Comparison of ENCODE assay signal across 9 cellular contexts in the genomic region with DNA sequence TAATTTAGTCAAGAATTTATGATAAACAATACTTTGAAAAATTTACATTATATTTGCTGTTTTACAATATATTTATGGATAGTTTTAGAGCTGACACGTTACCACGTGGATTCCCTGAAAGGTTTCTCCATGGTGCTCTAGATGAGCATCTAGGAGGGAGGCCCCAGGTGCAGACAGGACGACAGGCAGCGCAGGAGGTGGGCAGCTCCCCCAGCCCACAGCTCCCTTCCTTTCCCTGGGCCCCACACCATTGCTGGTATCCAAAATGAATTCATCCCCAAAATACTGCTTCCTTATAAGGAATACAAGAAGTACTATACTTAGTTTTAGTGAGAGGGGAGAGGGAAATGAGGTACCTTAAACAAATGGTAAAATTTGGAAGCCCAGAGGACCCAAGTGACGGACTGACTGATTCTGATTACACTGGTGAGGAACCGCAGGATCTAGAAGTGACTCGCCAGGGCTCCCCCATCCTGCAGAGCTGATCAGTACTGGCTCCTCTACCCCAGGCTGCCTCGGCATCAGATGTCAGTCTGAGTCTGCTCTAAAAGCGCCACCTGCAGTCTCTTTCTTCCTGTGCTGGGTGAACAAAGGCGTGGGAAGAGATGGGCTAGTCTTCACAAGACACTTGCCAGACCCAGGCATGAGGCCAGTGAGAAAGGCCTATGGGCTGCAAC.
A peak's percentile ranks its signal among the peaks of the same experiment; 100 is the strongest.
DNase-seq lines count a peak whose midpoint lies in the region; ATAC-seq and TF ChIP-seq lines count a peak whose summit lies in the region.
"Had no signal": no experiment of that assay in that cellular context is flagged by ENCODE, and none has a peak within 500 bp of the region (broad histone marks: within the 10 kb centered on the region; RNA-seq: fewer than 3 reads in every experiment).

No MANE protein-coding gene starts in this region.

- peak; percentile 20 for TF ChIP-seq CTCF in AG04449 (IDR thresholded peaks at IDR 0.05; ENCODE audit: insufficient read depth, low read length, missing control alignments)

- DNase-seq in AG04449 (ENCODE audit: low read depth, low spot score) (no peak), NCI-H446 treated with DMSO at 0.1 percent for 48 hours (lab: John Stamatoyannopoulos, UW) (peak; percentile 9), fibroblast of peridontal ligament (ENCODE audit: extremely low read depth) (peak; percentile 61), kidney tubule cell (ENCODE audit: low spot score) (no peak)
- peak; percentile 25 to 27 for DNase-seq in activated CD8-positive, alpha-beta memory T cell treated with anti-CD3 and anti-CD28 coated beads for 1 hour (ENCODE audit: extremely low read depth in 1 of 2, low read depth in 1 of 2)
- peak; percentile 62 to 66 for DNase-seq in stimulated activated CD4-positive, alpha-beta T cell treated with anti-CD3 and anti-CD28 coated beads, Interleukin-2, amount 100 ng/mL, for 24 hours
- DNase-seq: psoas muscle had no signal

- POLR2A ChIA-PET in AG04449 (lab: Yijun Ruan, JAX), result interaction anchor here (0.7 kb wide), 1 partner anchor 43 kb away, joined by 4 read pairs; no protein-coding TSS in a partner anchor

- peak; percentile 94 for ATAC-seq in GM18909 (IDR thresholded peaks at IDR 0.05; ENCODE audit: poor library complexity, unreplicated experiment)
- peak; percentile 79 for ATAC-seq in HG03108 (IDR thresholded peaks at IDR 0.05; ENCODE audit: unreplicated experiment)

- H3K4me3 ChIP-seq in AG04449 (ENCODE audit: low read depth, low read length), result no peak overlapping the region
- H3K4me3 ChIP-seq: psoas muscle had no signal

- CTCF ChIA-PET in AG04449 (lab: Yijun Ruan, JAX), result interaction anchor here (1.8 to 2.7 kb wide), 2 partner anchors 8 to 10 kb away, joined by 9 to 15 read pairs; no protein-coding TSS in a partner anchor

Comparison
In these comparisons a context has a peak if more than half of its experiments do, and no peak if none do; other contexts are left out.
1. DNase-seq: peak in NCI-H446 treated with DMSO at 0.1 percent for 48 hours (single experiment), activated CD8-positive, alpha-beta memory T cell treated with anti-CD3 and anti-CD28 coated beads for 1 hour (2 of 2), fibroblast of peridontal ligament (single experiment) and stimulated activated CD4-positive, alpha-beta T cell treated with anti-CD3 and anti-CD28 coated beads, Interleukin-2, amount 100 ng/mL, for 24 hours (2 of 2); none in AG04449 (single experiment) and kidney tubule cell (single experiment).